15 cellular contexts compared by ENCODE assay signal in genomic region chr2:108978709-108979111, GRCh38. TPM values are rescaled to one million over a fixed set of nuclear protein-coding genes. Genes with fewer than 3 reads are reported as not detected.
DNase-seq lines count a peak whose midpoint lies in the region; ATAC-seq and TF ChIP-seq lines count a peak whose summit lies in the region.
"Had no signal": no experiment of that assay in that cellular context is flagged by ENCODE, and none has a peak within 500 bp of the region (broad histone marks: within the 10 kb centered on the region; RNA-seq: fewer than 3 reads in every experiment).

No MANE protein-coding gene starts in this region.

- H2AFZ ChIP-seq in mesenchymal stem cell (ENCODE audit: low read depth, low read length) (no peak overlapping the region), H9 (ENCODE audit: low read length) (no peak overlapping the region)

- H3K4me2 ChIP-seq in mesenchymal stem cell (ENCODE audit: low read length, poor library complexity, severe bottlenecking) (peak overlapping the region; percentile 8), H9 (ENCODE audit: insufficient read depth, insufficient read length, low read length) (no peak overlapping the region)

- H2BK15ac ChIP-seq in mesenchymal stem cell (ENCODE audit: low read depth, poor library complexity, severe bottlenecking) = no peak overlapping the region
- H2BK15ac ChIP-seq in H9 (ENCODE audit: low read depth, low read length) = no peak overlapping the region

- H3K56ac ChIP-seq in H9 (ENCODE audit: insufficient read length, low read depth, low read length) = no peak overlapping the region

- H3K4me3 Mint-ChIP-seq in H9 = no peak overlapping the region
- H3K4me3 Mint-ChIP-seq: activated CD4-positive, alpha-beta memory T cell treated with anti-CD3 and anti-CD28 coated beads, Interleukin-2, amount 10 ng/mL, durations not matched to agents 7 days and 5 days had no signal

- H3K36me3 Mint-ChIP-seq in H9 (ENCODE audit: insufficient read depth in 1 of 3, low read depth in 3 of 3) = no peaks in the 10 kb centered on the region; a peak in 1 of 7 replicates

- H2AK5ac ChIP-seq in mesenchymal stem cell (ENCODE audit: low read length, severe bottlenecking) (no peak overlapping the region), H9 (ENCODE audit: insufficient read length, low read length) (no peak overlapping the region)

- H3K79me1 ChIP-seq in mesenchymal stem cell (replicated peaks; ENCODE audit: low read length, poor library complexity, severe bottlenecking) (no peaks in the 10 kb centered on the region), H9 (ENCODE audit: insufficient read depth, low read depth, low read length, poor library complexity, severe bottlenecking) (no peaks in the 10 kb centered on the region)

- no peak overlapping the region for H2BK20ac ChIP-seq in H9 (ENCODE audit: low read depth, low read length, poor library complexity, severe bottlenecking)

- H3T11ph ChIP-seq in H9 (ENCODE audit: low read length) = no peak overlapping the region

- H4K91ac ChIP-seq in mesenchymal stem cell (ENCODE audit: low read length) (no peak overlapping the region), H9 (ENCODE audit: insufficient read length, low read depth, low read length) (no peak overlapping the region)

- H3K4ac ChIP-seq in mesenchymal stem cell (ENCODE audit: low read depth in 1 of 2, low read length in 2 of 2) (no peak overlapping the region), H9 (ENCODE audit: low read depth, low read length) (no peak overlapping the region)

- H3K4me1 Mint-ChIP-seq in H9 = peaks cover 0 to 5% of the 10 kb centered on the region in 2 experiments; a peak in 1 of 4 replicates

- intact Hi-C loops in body of pancreas (cut with DNase I) = no loop called here

- DNase-seq in AG10803 (ENCODE audit: low read depth) = peak; percentile 1
- peak; percentile 25 for DNase-seq in NCI-H2029 (lab: John Stamatoyannopoulos, UW)
- DNase-seq in body of pancreas = no peak
- DNase-seq in mesenchymal stem cell = peak; percentile 7
- DNase-seq in RKO (ENCODE audit: low spot score) = no peak
- DNase-seq in H9 = no peak
- DNase-seq: activated CD4-positive, alpha-beta memory T cell treated with anti-CD3 and anti-CD28 coated beads, Interleukin-2, amount 10 ng/mL, durations not matched to agents 7 days and 5 days; heart left ventricle; Peyer's patch; thyroid gland had no signal

- H2BK5ac ChIP-seq in mesenchymal stem cell (ENCODE audit: low read depth, low read length, poor library complexity, severe bottlenecking) (no peak overlapping the region), H9 (ENCODE audit: insufficient read length, low read length) (no peak overlapping the region)

- H3K18ac ChIP-seq in mesenchymal stem cell (ENCODE audit: low read depth in 1 of 2, low read length in 2 of 2) = no peak overlapping the region
- no peak overlapping the region for H3K18ac ChIP-seq in H9 (ENCODE audit: insufficient read length, low read depth, low read length)

- H3K4me3 ChIP-seq in AG10803 (ENCODE audit: low read length) = no peak overlapping the region
- no peak overlapping the region for H3K4me3 ChIP-seq in body of pancreas
- H3K4me3 ChIP-seq in mesenchymal stem cell (ENCODE audit: insufficient read depth in 1 of 2, low read depth in 1 of 2, low read length in 2 of 2) = no peak overlapping the region
- H3K4me3 ChIP-seq: heart left ventricle, Peyer's patch, thyroid gland had no signal

- no peaks in the 10 kb centered on the region for H3K9me3 Mint-ChIP-seq in H9
- H3K9me3 Mint-ChIP-seq: activated CD4-positive, alpha-beta memory T cell treated with anti-CD3 and anti-CD28 coated beads, Interleukin-2, amount 10 ng/mL, durations not matched to agents 7 days and 5 days had no signal

- TF ChIP-seq CTCF in AG10803 (conservative IDR thresholded peaks at IDR 0.05; ENCODE audit: low read length) (no peak), body of pancreas (IDR thresholded peaks at IDR 0.05) (no peak), H9 (conservative IDR thresholded peaks at IDR 0.05) (no peak)

- no peaks in the 10 kb centered on the region for H3K79me2 ChIP-seq in H9 (ENCODE audit: insufficient read depth, low read length)

- no peak overlapping the region for H4K8ac ChIP-seq in mesenchymal stem cell (ENCODE audit: low read length)
- no peak overlapping the region for H4K8ac ChIP-seq in H9 (replicated peaks; ENCODE audit: insufficient read length, low read depth, low read length)

- no peak overlapping the region for H3K9ac ChIP-seq in mesenchymal stem cell (ENCODE audit: low read length)
- H3K9ac ChIP-seq in H9 (ENCODE audit: extremely low read depth, insufficient read length, low read length) = no peak overlapping the region

- H3K27ac Mint-ChIP-seq in H9 = no peak overlapping the region
- H3K27ac Mint-ChIP-seq: activated CD4-positive, alpha-beta memory T cell treated with anti-CD3 and anti-CD28 coated beads, Interleukin-2, amount 10 ng/mL, durations not matched to agents 7 days and 5 days had no signal

- H3K14ac ChIP-seq in mesenchymal stem cell (ENCODE audit: low read length in 2 of 2) = no peak overlapping the region
- no peak overlapping the region for H3K14ac ChIP-seq in H9 (ENCODE audit: insufficient read depth, low read length)

- H4K5ac ChIP-seq in H9 (ENCODE audit: insufficient read length, low read depth, low read length) = no peak overlapping the region

- WGBS in body of pancreas, 2 donors = 6 to 15% methylated on average over 7 of the region's 7 CpGs
- WGBS in mesenchymal stem cell = 61% methylated on average over 7 of the region's 7 CpGs
- no CpG with 5 or more reads among the region's 7 CpGs for WGBS in H9 (ENCODE audit: extremely low coverage, insufficient read length, low lambda C conversion rate)

- H2BK12ac ChIP-seq in mesenchymal stem cell (ENCODE audit: low read length in 2 of 2) = no peak overlapping the region
- H2BK12ac ChIP-seq in H9 (ENCODE audit: insufficient read length, low read depth, low read length) = no peak overlapping the region

- H3K27ac ChIP-seq in body of pancreas = peak overlapping the region in 2 of 4 donors; percentile 49 to 54
- H3K27ac ChIP-seq in mesenchymal stem cell (ENCODE audit: low read length, poor library complexity, severe bottlenecking) = peak overlapping the region; percentile 80
- no peak overlapping the region for H3K27ac ChIP-seq in H9 (ENCODE audit: insufficient read length, low read depth, low read length)
- H3K27ac ChIP-seq: heart left ventricle, thyroid gland had no signal

- no peak overlapping the region for H3K23ac ChIP-seq in mesenchymal stem cell (ENCODE audit: low read length in 2 of 2)
- no peak overlapping the region for H3K23ac ChIP-seq in H9 (ENCODE audit: insufficient read length, low read depth, low read length)

- no peaks in the 10 kb centered on the region for H3K23me2 ChIP-seq in H9 (ENCODE audit: insufficient read length, low read depth, low read length, poor library complexity, severe bottlenecking)

- no peak overlapping the region for H2BK120ac ChIP-seq in mesenchymal stem cell (ENCODE audit: low read depth, low read length)
- H2BK120ac ChIP-seq in H9 (ENCODE audit: low read depth, low read length, poor library complexity, severe bottlenecking) = no peak overlapping the region

- peaks cover 7% of the 10 kb centered on the region for H3K27me3 Mint-ChIP-seq in H9 (ENCODE audit: low read depth)
- H3K27me3 Mint-ChIP-seq: activated CD4-positive, alpha-beta memory T cell treated with anti-CD3 and anti-CD28 coated beads, Interleukin-2, amount 10 ng/mL, durations not matched to agents 7 days and 5 days had no signal

- H3K4me1 ChIP-seq in body of pancreas (peaks cover 16% of the 10 kb centered on the region), mesenchymal stem cell (ENCODE audit: control insufficient read depth, insufficient read depth, low read depth, low read length) (peaks cover 23% of the 10 kb centered on the region), H9 (ENCODE audit: insufficient read depth, low read length) (no peaks in the 10 kb centered on the region)
- H3K4me1 ChIP-seq: heart left ventricle, thyroid gland had no signal

- H3K9me3 ChIP-seq in body of pancreas (no peaks in the 10 kb centered on the region), mesenchymal stem cell (ENCODE audit: control insufficient read depth, low read length) (no peaks in the 10 kb centered on the region), H9 (ENCODE audit: control insufficient read depth, low read depth, low read length) (no peaks in the 10 kb centered on the region)
- H3K9me3 ChIP-seq: heart left ventricle, Peyer's patch, thyroid gland had no signal

- no peak for TF ChIP-seq POLR2A in body of pancreas (IDR thresholded peaks at IDR 0.05)

- H3K27me3 ChIP-seq in body of pancreas = no peaks in the 10 kb centered on the region
- H3K27me3 ChIP-seq in mesenchymal stem cell (ENCODE audit: control insufficient read depth in 1 of 2, insufficient read depth in 1 of 2, low read length in 2 of 2) = peaks cover 21 to 76% of the 10 kb centered on the region in 2 experiments
- no peaks in the 10 kb centered on the region; the same call in 1 of the 2 replicates for H3K27me3 ChIP-seq in H9 (ENCODE audit: insufficient read depth, low read length)
- H3K27me3 ChIP-seq: Peyer's patch, thyroid gland had no signal

- H3K36me3 ChIP-seq in body of pancreas (replicated peaks in 1 of 2; ENCODE audit: insufficient read depth in 1 of 2, low read depth in 2 of 2) (no peaks in the 10 kb centered on the region), mesenchymal stem cell (ENCODE audit: control insufficient read depth in 1 of 2, insufficient read depth in 2 of 2, low read depth in 1 of 2, low read length in 2 of 2) (no peaks in the 10 kb centered on the region)
- H3K36me3 ChIP-seq: heart left ventricle, Peyer's patch, thyroid gland had no signal

- H4K20me1 ChIP-seq in H9 (ENCODE audit: control insufficient read depth, insufficient read depth, insufficient read length) = no peaks in the 10 kb centered on the region

- ATAC-seq in body of pancreas = peak; percentile 54
- no peak for ATAC-seq in GM18870 (IDR thresholded peaks at IDR 0.05; ENCODE audit: unreplicated experiment)
- ATAC-seq in GM21390 (IDR thresholded peaks at IDR 0.05; ENCODE audit: unreplicated experiment) = no peak
- ATAC-seq: heart left ventricle had no signal

RNA-seq across cellular contexts. Expression of gene EDAR, which starts 10.3 kb away (rescaled TPM):
- total RNA-seq in body of pancreas (not detected), H9 (2021) (not detected in 2 replicates)
- not detected for polyA plus RNA-seq in mesenchymal stem cell (2013, experiment 1 of 2)
- not detected for polyA plus RNA-seq in mesenchymal stem cell (2013, experiment 2 of 2)
- total RNA-seq: activated CD4-positive, alpha-beta memory T cell treated with anti-CD3 and anti-CD28 coated beads, Interleukin-2, amount 10 ng/mL, durations not matched to agents 7 days and 5 days; cerebellum; HT1080; M059J; thyroid gland had no signal

Comparison
In these comparisons a context has a peak if more than half of its experiments do, and no peak if none do; other contexts are left out.
1. DNase-seq: peak in AG10803 (single experiment), NCI-H2029 (single experiment) and mesenchymal stem cell (single experiment); none in body of pancreas (0 of 4), RKO (single experiment) and H9 (single experiment).